ENCODE assay signal across 17 cellular contexts in genomic region chr2:20590704-20591515, GRCh38. TPM values are rescaled to one million over a fixed set of nuclear protein-coding genes. Genes with fewer than 3 reads are reported as not detected.
DNase-seq lines count a peak whose midpoint lies in the region; ATAC-seq, FAIRE-seq and TF ChIP-seq lines count a peak whose summit lies in the region.
"Had no signal": no experiment of that assay in that cellular context is flagged by ENCODE, and none has a peak within 500 bp of the region (broad histone marks: within the 10 kb centered on the region; RNA-seq: fewer than 3 reads in every experiment).

No MANE protein-coding gene starts in this region.

- H3F3A ChIP-seq in GM23248 (ENCODE audit: insufficient read depth) (peaks cover 11% of the 10 kb centered on the region), smooth muscle cell (ENCODE audit: low read depth) (no peaks in the 10 kb centered on the region)

- DNase-seq in GM23248 (peak; percentile 35), cerebellum (ENCODE audit: low spot score) (peak; percentile 37), left lobe of liver (ENCODE audit: low spot score) (peak; percentile 64), smooth muscle cell (lab: John Stamatoyannopoulos, UW; ENCODE audit: unreplicated experiment) (no peak), SIG-M5 (lab: John Stamatoyannopoulos, UW) (no peak), frontal cortex (ENCODE audit: low spot score in 2 of 2) (no peak)
- no peak for DNase-seq in activated CD8-positive, alpha-beta memory T cell treated with anti-CD3 and anti-CD28 coated beads, Interleukin-2, amount 10 ng/mL, durations not matched to agents 7 days and 5 days
- DNase-seq: activated naive CD4-positive, alpha-beta T cell treated with Interleukin-2 at 50 U/mL for 16 hours; GDM1; KG1; NCI-H146; NCI-H748 treated with DMSO at 0.1 percent for 48 hours; stimulated activated CD4-positive, alpha-beta T cell treated with anti-CD3 and anti-CD28 coated beads, Interleukin-2, amount 100 ng/mL, for 24 hours had no signal

- peaks cover 29% of the 10 kb centered on the region for H3K4me1 Mint-ChIP-seq in activated CD8-positive, alpha-beta memory T cell treated with anti-CD3 and anti-CD28 coated beads, Interleukin-2, amount 10 ng/mL, durations not matched to agents 7 days and 5 days

- H3K9ac ChIP-seq in GM23248 (no peak overlapping the region), smooth muscle cell (ENCODE audit: low read depth) (no peak overlapping the region)

- TF ChIP-seq CTCF in smooth muscle cell (IDR thresholded peaks at IDR 0.05; ENCODE audit: borderline replicate concordance, insufficient read depth, poor library complexity, severe bottlenecking) = no peak

- CTCF ChIA-PET in activated CD8-positive, alpha-beta memory T cell treated with anti-CD3 and anti-CD28 coated beads, Interleukin-2, amount 10 ng/mL, durations not matched to agents 7 days and 5 days (lab: Charles Lee) = interaction anchor here (0.9 to 2.4 kb wide), 2 partner anchors 10 to 179 kb away, joined by 3 to 9 read pairs; no protein-coding TSS in a partner anchor

- H3K27ac ChIP-seq in GM23248 = peak overlapping the region; percentile 67
- peak overlapping the region; percentile 68 for H3K27ac ChIP-seq in smooth muscle cell (ENCODE audit: low read depth)
- H3K27ac ChIP-seq: C4-2B had no signal

- no peaks in the 10 kb centered on the region for H3K79me2 ChIP-seq in GM23248 (ENCODE audit: insufficient read depth)
- H3K79me2 ChIP-seq in smooth muscle cell (ENCODE audit: low read depth) = no peaks in the 10 kb centered on the region

- no peak overlapping the region for H3K4me3 Mint-ChIP-seq in activated CD8-positive, alpha-beta memory T cell treated with anti-CD3 and anti-CD28 coated beads, Interleukin-2, amount 10 ng/mL, durations not matched to agents 7 days and 5 days
- H3K4me3 Mint-ChIP-seq: mesothelial cell of epicardium had no signal

- H3K27me3 ChIP-seq in GM23248 (replicated peaks; ENCODE audit: insufficient read depth) (no peaks in the 10 kb centered on the region), smooth muscle cell (ENCODE audit: low read depth) (no peaks in the 10 kb centered on the region)

- 77 to 87% methylated on average over 9 to 11 of the region's 11 CpGs for WGBS in GM23248 (ENCODE audit: low coverage in 1 of 2, low lambda C conversion rate in 2 of 2, missing lambda C conversion rate in 2 of 2), 2 experiments
- 87% methylated on average over 11 of the region's 11 CpGs for WGBS in smooth muscle cell (ENCODE audit: low lambda C conversion rate)

- in situ Hi-C loops in GM23248 (cut with MboI) = no loop called here

- no peaks in the 10 kb centered on the region for H3K36me3 ChIP-seq in GM23248 (ENCODE audit: low read depth)
- H3K36me3 ChIP-seq in smooth muscle cell (ENCODE audit: low read depth) = no peaks in the 10 kb centered on the region

- ATAC-seq in left lobe of liver = peak; percentile 23
- no peak for ATAC-seq in activated CD8-positive, alpha-beta memory T cell treated with anti-CD3 and anti-CD28 coated beads, Interleukin-2, amount 10 ng/mL, durations not matched to agents 7 days and 5 days
- ATAC-seq in HG03521 (IDR thresholded peaks at IDR 0.05; ENCODE audit: unreplicated experiment) = no peak

- H2AFZ ChIP-seq in GM23248 (no peak overlapping the region), smooth muscle cell (ENCODE audit: low read depth) (no peak overlapping the region)

- FAIRE-seq in frontal cortex (lab: Jason Lieb, UNC) = no peak
- FAIRE-seq: GM19239 had no signal

- H3K27me3 Mint-ChIP-seq in activated CD8-positive, alpha-beta memory T cell treated with anti-CD3 and anti-CD28 coated beads, Interleukin-2, amount 10 ng/mL, durations not matched to agents 7 days and 5 days = peaks cover 10% of the 10 kb centered on the region

- no peak overlapping the region for H3K4me2 ChIP-seq in GM23248 (ENCODE audit: unreplicated experiment)
- no peak overlapping the region for H3K4me2 ChIP-seq in smooth muscle cell

- no peaks in the 10 kb centered on the region for H4K20me1 ChIP-seq in GM23248 (ENCODE audit: insufficient read depth)
- H4K20me1 ChIP-seq in smooth muscle cell (ENCODE audit: low read depth) = no peaks in the 10 kb centered on the region

- H3K36me3 Mint-ChIP-seq in activated CD8-positive, alpha-beta memory T cell treated with anti-CD3 and anti-CD28 coated beads, Interleukin-2, amount 10 ng/mL, durations not matched to agents 7 days and 5 days = no peaks in the 10 kb centered on the region
- H3K36me3 Mint-ChIP-seq: mesothelial cell of epicardium had no signal

- H3K4me1 ChIP-seq in GM23248 (ENCODE audit: insufficient read depth) = peaks cover 34% of the 10 kb centered on the region
- peaks cover 31% of the 10 kb centered on the region for H3K4me1 ChIP-seq in smooth muscle cell (ENCODE audit: low read depth)

- H3K9me3 Mint-ChIP-seq in activated CD8-positive, alpha-beta memory T cell treated with anti-CD3 and anti-CD28 coated beads, Interleukin-2, amount 10 ng/mL, durations not matched to agents 7 days and 5 days (ENCODE audit: low read depth) = no peaks in the 10 kb centered on the region
- H3K9me3 Mint-ChIP-seq: mesothelial cell of epicardium had no signal

- H3K9me3 ChIP-seq in GM23248 (ENCODE audit: low read depth) (no peaks in the 10 kb centered on the region), smooth muscle cell (replicated peaks; ENCODE audit: low read depth) (no peaks in the 10 kb centered on the region)

- no peak overlapping the region for H3K27ac Mint-ChIP-seq in activated CD8-positive, alpha-beta memory T cell treated with anti-CD3 and anti-CD28 coated beads, Interleukin-2, amount 10 ng/mL, durations not matched to agents 7 days and 5 days
- H3K27ac Mint-ChIP-seq: mesothelial cell of epicardium had no signal

- H3K4me3 ChIP-seq in GM23248 (no peak overlapping the region), smooth muscle cell (no peak overlapping the region)

- no peaks in the 10 kb centered on the region for H3K9me2 ChIP-seq in GM23248 (ENCODE audit: insufficient read depth)

RNA-seq across cellular contexts. Expression of gene HS1BP3, which starts 60.0 kb away (rescaled TPM):
- 10.5 and 17.1 TPM in 2 replicates for total RNA-seq in GM23248 (2014; rRNA removed; shearing (Covaris generic))
- polyA plus RNA-seq in GM23248 (2016; fragmentation: Nextera tagmentation; extraction: Ambion mirVana) (10.6 and 10.9 TPM in 2 replicates), smooth muscle cell (20.1 and 20.4 TPM in 2 replicates)
- total RNA-seq in cerebellum (10.0 TPM), left lobe of liver (20.1 TPM), smooth muscle cell (9.3 and 12.7 TPM in 2 replicates), frontal cortex (7.7 TPM)
- 10 to 100 TPM; 12.8 to 12.9 TPM for total RNA-seq in activated CD8-positive, alpha-beta memory T cell treated with anti-CD3 and anti-CD28 coated beads, Interleukin-2, amount 10 ng/mL, durations not matched to agents 7 days and 5 days

Comparison
In these comparisons a context has a peak if more than half of its experiments do, and no peak if none do; other contexts are left out.
1. DNase-seq: peak in GM23248 (single experiment), cerebellum (single experiment) and left lobe of liver (single experiment); none in smooth muscle cell (single experiment), SIG-M5 (single experiment), activated CD8-positive, alpha-beta memory T cell treated with anti-CD3 and anti-CD28 coated beads, Interleukin-2, amount 10 ng/mL, durations not matched to agents 7 days and 5 days (single experiment) and frontal cortex (0 of 2).